ENCODE assay signal across 15 cellular contexts in the genomic region with DNA sequence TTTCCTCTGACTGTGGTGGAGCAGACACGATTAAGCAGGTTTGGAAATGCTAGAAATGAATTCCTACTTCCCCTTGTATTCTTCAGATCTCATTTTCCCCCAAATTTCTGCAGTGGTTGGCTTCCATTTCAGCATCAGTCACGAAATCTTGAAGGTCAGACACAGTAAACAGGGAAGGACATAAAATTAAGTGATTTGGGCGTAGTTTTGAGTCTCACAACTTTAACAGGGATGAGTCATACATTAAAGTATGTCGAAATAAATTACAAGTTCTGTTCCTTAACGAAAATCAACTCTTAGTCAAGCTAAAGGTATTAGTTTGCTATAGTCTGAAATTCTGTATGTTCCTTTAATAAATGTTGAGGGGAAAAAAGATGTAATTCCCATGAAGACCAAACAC.
DNase-seq lines count a peak whose midpoint lies in the region; ATAC-seq and TF ChIP-seq lines count a peak whose summit lies in the region.
"Had no signal": no experiment of that assay in that cellular context is flagged by ENCODE, and none has a peak within 500 bp of the region (broad histone marks: within the 10 kb centered on the region; RNA-seq: fewer than 3 reads in every experiment).

No MANE protein-coding gene starts in this region.

- no peak for TF ChIP-seq POLR2A in breast epithelium (IDR thresholded peaks at IDR 0.05)

- BruUV-seq in MCF 10A (replicated peaks; lab: Mats Ljungman, UMichigan): no TSS peak

- H3K4me1 Mint-ChIP-seq in MCF 10A (ENCODE audit: insufficient read depth, unreplicated experiment): peaks cover 32% of the 10 kb centered on the region
- no peaks in the 10 kb centered on the region for H3K4me1 Mint-ChIP-seq in activated CD4-positive, alpha-beta T cell treated with anti-CD3 and anti-CD28 coated beads for 36 hours

- DNase-seq in MCF 10A (ENCODE audit: unreplicated experiment) (peak; percentile 69), breast epithelium (ENCODE audit: low spot score in 2 of 2) (no peak), amniotic epithelial cell (ENCODE audit: low read depth) (peak; percentile 76), kidney epithelial cell (ENCODE audit: low read depth) (peak; percentile 21), NCI-H524 treated with DMSO at 0.1 percent for 48 hours (lab: John Stamatoyannopoulos, UW) (no peak)
- DNase-seq in activated CD4-positive, alpha-beta T cell treated with anti-CD3 and anti-CD28 coated beads for 36 hours: no peak
- DNase-seq in activated T-cell treated with anti-CD3 and anti-CD28 coated beads, Interleukin-2, amount 50 U/mL, for 1 hour: no peak
- DNase-seq: ACHN, activated gamma-delta T cell treated with Interleukin-2 at 50 U/mL for 16 hours, foreskin melanocyte, KBM-7, NCI-H69, T1000 had no signal

- H3K27ac Mint-ChIP-seq in MCF 10A (ENCODE audit: low read depth, unreplicated experiment): peak overlapping the region; percentile 80
- no peak overlapping the region for H3K27ac Mint-ChIP-seq in activated CD4-positive, alpha-beta T cell treated with anti-CD3 and anti-CD28 coated beads for 36 hours

- POLR2A ChIA-PET in MCF 10A (lab: Yijun Ruan, JAX): interaction anchor here (0.7 to 2.2 kb wide), 15 partner anchors 12 to 273 kb away, joined by 3 to 12 read pairs (median 4); a partner anchor contains a TSS
- POLR2A ChIA-PET in activated CD4-positive, alpha-beta T cell treated with anti-CD3 and anti-CD28 coated beads for 36 hours (lab: Charles Lee): interaction anchor here (0.6 kb wide), 1 partner anchor 137 kb away, joined by 3 read pairs; no protein-coding TSS in a partner anchor

- H3K27me3 ChIP-seq in breast epithelium (no peaks in the 10 kb centered on the region), kidney epithelial cell (ENCODE audit: control insufficient read depth, insufficient read depth, low read length) (no peaks in the 10 kb centered on the region)

- peak overlapping the region; percentile 26 for H3K4me3 Mint-ChIP-seq in MCF 10A (ENCODE audit: unreplicated experiment)
- H3K4me3 Mint-ChIP-seq in activated CD4-positive, alpha-beta T cell treated with anti-CD3 and anti-CD28 coated beads for 36 hours: no peak overlapping the region

- H3K9me3 ChIP-seq in breast epithelium: no peaks in the 10 kb centered on the region
- H3K9me3 ChIP-seq: HAP-1 had no signal

- H3K27ac ChIP-seq in breast epithelium: no peak overlapping the region

- H3K9me3 Mint-ChIP-seq in MCF 10A (ENCODE audit: unreplicated experiment): no peaks in the 10 kb centered on the region
- H3K9me3 Mint-ChIP-seq in activated CD4-positive, alpha-beta T cell treated with anti-CD3 and anti-CD28 coated beads for 36 hours (ENCODE audit: low read depth): no peaks in the 10 kb centered on the region

- H3K36me3 ChIP-seq in breast epithelium: no peaks in the 10 kb centered on the region
- H3K36me3 ChIP-seq in kidney epithelial cell (ENCODE audit: control insufficient read depth, insufficient read depth, low read length): no peaks in the 10 kb centered on the region

- no peaks in the 10 kb centered on the region for H3K4me1 ChIP-seq in breast epithelium
- H3K4me1 ChIP-seq: HAP-1 had no signal

- intact Hi-C loops in MCF 10A (cut with micrococcal nuclease): loop anchor here (5.0 kb wide), 1 partner anchor 186 kb away; no protein-coding TSS in a partner anchor
- intact Hi-C loops in breast epithelium (cut with DNase I; ENCODE audit: low total_unique reads): no loop called here
- intact Hi-C loops in activated CD4-positive, alpha-beta T cell treated with anti-CD3 and anti-CD28 coated beads for 36 hours (cut with DNase I, micrococcal nuclease): no loop called here

- CTCF ChIA-PET in MCF 10A (lab: Yijun Ruan, JAX): interaction anchor here (0.5 to 1.3 kb wide), 4 partner anchors 9 to 215 kb away, joined by 3 to 4 read pairs (median 3); no protein-coding TSS in a partner anchor
- CTCF ChIA-PET in activated CD4-positive, alpha-beta T cell treated with anti-CD3 and anti-CD28 coated beads for 36 hours (lab: Charles Lee): no interaction called here

- H3K27me3 Mint-ChIP-seq in MCF 10A (ENCODE audit: insufficient read depth, unreplicated experiment): no peaks in the 10 kb centered on the region
- no peaks in the 10 kb centered on the region for H3K27me3 Mint-ChIP-seq in activated CD4-positive, alpha-beta T cell treated with anti-CD3 and anti-CD28 coated beads for 36 hours

- TF ChIP-seq CTCF in MCF 10A (IDR thresholded peaks at IDR 0.05; ENCODE audit: unreplicated experiment): no peak
- TF ChIP-seq CTCF in breast epithelium (IDR thresholded peaks at IDR 0.05): no peak
- TF ChIP-seq CTCF in kidney epithelial cell (IDR thresholded peaks at IDR 0.05; ENCODE audit: insufficient read depth, low read length, poor library complexity, severe bottlenecking): no peak

- peaks cover 82% of the 10 kb centered on the region for H3K36me3 Mint-ChIP-seq in MCF 10A (ENCODE audit: insufficient read depth, unreplicated experiment)
- H3K36me3 Mint-ChIP-seq in activated CD4-positive, alpha-beta T cell treated with anti-CD3 and anti-CD28 coated beads for 36 hours (ENCODE audit: low read depth): peaks cover 21% of the 10 kb centered on the region

- no peak for ATAC-seq in HG03521 (IDR thresholded peaks at IDR 0.05; ENCODE audit: unreplicated experiment)
- no peak for ATAC-seq in activated CD4-positive, alpha-beta T cell treated with anti-CD3 and anti-CD28 coated beads for 36 hours

- H3K4me3 ChIP-seq in breast epithelium: no peak overlapping the region
- no peak overlapping the region for H3K4me3 ChIP-seq in kidney epithelial cell (ENCODE audit: low read depth, low read length)
- H3K4me3 ChIP-seq: HAP-1 had no signal

Comparison
In these comparisons a context has a peak if more than half of its experiments do, and no peak if none do; other contexts are left out.
1. DNase-seq: peak in MCF 10A (single experiment), amniotic epithelial cell (single experiment) and kidney epithelial cell (single experiment); none in breast epithelium (0 of 2), activated CD4-positive, alpha-beta T cell treated with anti-CD3 and anti-CD28 coated beads for 36 hours (single experiment), NCI-H524 treated with DMSO at 0.1 percent for 48 hours (single experiment) and activated T-cell treated with anti-CD3 and anti-CD28 coated beads, Interleukin-2, amount 50 U/mL, for 1 hour (single experiment).